In the genomic region with DNA sequence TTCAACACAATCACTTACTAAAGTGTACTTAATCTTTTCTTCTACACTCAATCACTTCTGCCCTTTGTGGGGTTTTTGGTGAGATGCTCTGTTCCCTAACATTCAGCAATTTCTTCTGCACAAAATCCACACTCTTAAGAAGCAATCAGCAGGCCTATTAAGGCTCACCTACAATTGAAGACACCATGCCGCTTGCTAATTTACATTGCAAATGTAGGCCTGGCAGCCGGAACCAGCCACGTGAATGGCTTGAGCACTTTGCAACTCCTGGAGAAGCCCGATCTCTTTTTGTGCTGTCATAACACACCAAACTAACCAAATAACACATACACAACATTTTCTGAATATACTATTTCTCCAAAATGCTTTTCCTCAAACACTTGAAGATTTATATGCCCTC, we compare ENCODE assay signal across 31 cellular contexts.
DNase-seq lines count a peak whose midpoint lies in the region; FAIRE-seq and TF ChIP-seq lines count a peak whose summit lies in the region.
"Had no signal": no experiment of that assay in that cellular context is flagged by ENCODE, and none has a peak within 500 bp of the region (broad histone marks: within the 10 kb centered on the region; RNA-seq: fewer than 3 reads in every experiment).

No MANE protein-coding gene starts in this region.

- WGBS in esophagus muscularis mucosa = 86% methylated on average over 4 of the region's 4 CpGs

- TF ChIP-seq POLR2A in esophagus muscularis mucosa (IDR thresholded peaks at IDR 0.05; ENCODE audit: low read depth) = no peak

- no peak for TF ChIP-seq CTCF in esophagus muscularis mucosa (IDR thresholded peaks at IDR 0.05)

- H3K4me1 ChIP-seq in neuron (ENCODE audit: insufficient read depth, low read length) (peaks cover 6% of the 10 kb centered on the region), esophagus muscularis mucosa (no peaks in the 10 kb centered on the region)
- H3K4me1 ChIP-seq: lower lobe of right lung had no signal

- H3K9me3 ChIP-seq in neuron (ENCODE audit: low read length) = no peaks in the 10 kb centered on the region
- no peaks in the 10 kb centered on the region for H3K9me3 ChIP-seq in esophagus muscularis mucosa
- H3K9me3 ChIP-seq: lower lobe of right lung, ovary had no signal

- intact Hi-C loops in esophagus muscularis mucosa (cut with DNase I) = no loop called here

- H3K36me3 ChIP-seq in neuron (ENCODE audit: insufficient read depth, low read length) = no peaks in the 10 kb centered on the region
- no peaks in the 10 kb centered on the region for H3K36me3 ChIP-seq in esophagus muscularis mucosa
- H3K36me3 ChIP-seq: cardiac muscle cell, lower lobe of right lung, ovary had no signal

- DNase-seq in DMS 273 (lab: John Stamatoyannopoulos, UW; ENCODE audit: unreplicated experiment) (peak; percentile 29), DMS 273 treated with DMSO at 0.1 percent for 48 hours (lab: John Stamatoyannopoulos, UW) (no peak), NCI-H69 (lab: John Stamatoyannopoulos, UW) (peak; percentile 80), iPS DF 4.7 (ENCODE audit: extremely low read depth, low spot score) (peak; percentile 44), HUDEP-2 (lab: John Stamatoyannopoulos, UW; ENCODE audit: unreplicated experiment in 76 of 76) (no peak), esophagus muscularis mucosa (ENCODE audit: extremely low spot score) (no peak), GM19239 (ENCODE audit: insufficient read length, low spot score) (no peak)
- DNase-seq: activated CD4-positive, alpha-beta T cell treated with anti-CD3 and anti-CD28 coated beads, Interleukin-2, amount 50 U/mL, for 1 hour; activated CD4-positive, CD25-positive, alpha-beta regulatory T cell; activated effector memory CD4-positive, alpha-beta T cell treated with Interleukin-2 at 50 U/mL for 16 hours; activated naive CD8-positive, alpha-beta T cell treated with anti-CD3 and anti-CD28 coated beads for 36 hours; activated T-cell treated with anti-CD3 and anti-CD28 coated beads, Interleukin-2, amount 50 U/mL, for 1 hour; aorta; effector CD4-positive, alpha-beta T cell; Kasumi-1; lower lobe of right lung; NCI-H1694 treated with DMSO at 0.1 percent for 48 hours; NCI-H446 treated with DMSO at 0.1 percent for 48 hours; NCI-H82; ovary; stimulated activated naive B cell treated with anti-CD40 and anti-IgM and Interleukin-4, amounts not matched to agents 10 μg/mL and 1 μg/mL and 100 μg/mL, for 72 hours; T-helper 1 cell had no signal

- H3K27me3 ChIP-seq in neuron (ENCODE audit: insufficient read depth, low read length) (no peaks in the 10 kb centered on the region), esophagus muscularis mucosa (no peaks in the 10 kb centered on the region)
- H3K27me3 ChIP-seq: cardiac muscle cell, ovary had no signal

- H2AFZ ChIP-seq in neuron (ENCODE audit: low read depth, low read length) = peak overlapping the region; percentile 55

- no peak overlapping the region for H3K27ac ChIP-seq in esophagus muscularis mucosa (replicated peaks in 1 of 4)
- H3K27ac ChIP-seq: 22Rv1, C4-2B, cardiac muscle cell, epithelial cell of prostate, lower lobe of right lung, ovary had no signal

- FAIRE-seq in GM19239 (lab: Jason Lieb, UNC) = no peak
- FAIRE-seq: colon, GM12878, H54, HepG2 had no signal

- no peak for TF ChIP-seq EP300 in esophagus muscularis mucosa (IDR thresholded peaks at IDR 0.05)

- no peak overlapping the region for H3K4me3 ChIP-seq in neuron (ENCODE audit: low read length)
- no peak overlapping the region for H3K4me3 ChIP-seq in esophagus muscularis mucosa
- H3K4me3 ChIP-seq: cardiac muscle cell, GM12878, lower lobe of right lung, ovary had no signal

Comparison
In these comparisons a context has a peak if more than half of its experiments do, and no peak if none do; other contexts are left out.
1. DNase-seq: peak in DMS 273 (single experiment), NCI-H69 (single experiment) and iPS DF 4.7 (single experiment); none in DMS 273 treated with DMSO at 0.1 percent for 48 hours (single experiment), HUDEP-2 (0 of 76), esophagus muscularis mucosa (single experiment) and GM19239 (single experiment).